ENCODE assay signal across 15 cellular contexts in the genomic region with DNA sequence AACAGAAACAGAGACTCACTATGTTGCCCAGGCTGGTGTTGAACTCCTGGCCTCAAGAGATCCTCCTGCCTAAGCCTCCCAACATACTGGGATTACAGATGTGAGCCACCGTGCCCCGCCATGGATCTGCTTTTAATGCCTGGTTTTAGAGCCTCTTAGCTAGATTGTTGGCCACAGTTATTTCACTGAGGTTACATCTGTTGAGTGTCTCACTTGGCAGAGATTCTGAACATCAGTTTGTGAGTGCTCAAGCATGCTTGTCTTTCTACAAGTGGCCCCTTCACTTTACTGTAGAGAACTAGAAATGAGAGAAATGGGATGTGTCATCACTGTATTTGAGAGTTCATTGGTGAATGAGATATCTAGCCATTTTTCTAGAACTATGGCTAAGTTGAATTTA.
A peak's percentile ranks its signal among the peaks of the same experiment; 100 is the strongest.
DNase-seq lines count a peak whose midpoint lies in the region; TF ChIP-seq lines count a peak whose summit lies in the region.
"Had no signal": no experiment of that assay in that cellular context is flagged by ENCODE, and none has a peak within 500 bp of the region (broad histone marks: within the 10 kb centered on the region; RNA-seq: fewer than 3 reads in every experiment).

No MANE protein-coding gene starts in this region.

- H3K27me3 ChIP-seq in esophagus muscularis mucosa: no peaks in the 10 kb centered on the region
- H3K27me3 ChIP-seq: right atrium auricular region had no signal

- in situ Hi-C loops in astrocyte of the spinal cord (cut with HindIII; ENCODE audit: low sequenced_read_pairs): no loop called here

- H3K4me1 ChIP-seq in esophagus muscularis mucosa: peaks cover 0 to 6% (median 3%) of the 10 kb centered on the region in 4 donors

- H3K4me3 ChIP-seq in astrocyte of the spinal cord (ENCODE audit: low read depth, low read length) (no peak overlapping the region), esophagus muscularis mucosa (no peak overlapping the region)
- H3K4me3 ChIP-seq: lung, right atrium auricular region had no signal

- intact Hi-C loops in esophagus muscularis mucosa (cut with DNase I): no loop called here

- no peaks in the 10 kb centered on the region for H3K36me3 ChIP-seq in esophagus muscularis mucosa
- H3K36me3 ChIP-seq: right atrium auricular region had no signal

- H3K27ac ChIP-seq in esophagus muscularis mucosa (replicated peaks in 1 of 4): no peak overlapping the region
- H3K27ac ChIP-seq: right atrium auricular region had no signal

- TF ChIP-seq POLR2A in esophagus muscularis mucosa (IDR thresholded peaks at IDR 0.05; ENCODE audit: low read depth): no peak

- H3K9me3 ChIP-seq in esophagus muscularis mucosa: no peaks in the 10 kb centered on the region
- H3K9me3 ChIP-seq: right atrium auricular region had no signal

- DNase-seq in GM04503 (ENCODE audit: low read depth) (peak; percentile 65), NCI-H2029 treated with DMSO at 0.1 percent for 48 hours (lab: John Stamatoyannopoulos, UW) (peak; percentile 94), astrocyte of the spinal cord (ENCODE audit: low read depth, low spot score) (peak; percentile 74), renal cortical epithelial cell (ENCODE audit: low read depth) (peak; percentile 46), esophagus muscularis mucosa (ENCODE audit: extremely low spot score) (no peak)
- no peak for DNase-seq in activated naive CD4-positive, alpha-beta T cell (lab: John Stamatoyannopoulos, UW)
- no peak for DNase-seq in stimulated activated CD4-positive, alpha-beta T cell treated with anti-CD3 and anti-CD28 coated beads, Interleukin-15, amount 100 ng/mL, for 24 hours
- DNase-seq: activated CD8-positive, alpha-beta memory T cell treated with anti-CD3 and anti-CD28 coated beads, Interleukin-2, amount 10 ng/mL, durations not matched to agents 7 days and 5 days; activated naive CD4-positive, alpha-beta T cell treated with anti-CD3 and anti-CD28 coated beads, Interleukin-2, amount 10 ng/mL, durations not matched to agents 7 days and 5 days; CD8-positive, alpha-beta T cell; Karpas-422; NCI-H2081 treated with DMSO at 0.1 percent for 48 hours; stimulated activated CD4-positive, alpha-beta T cell treated with anti-CD3 and anti-CD28 coated beads, Interleukin-4, amount 100 ng/mL, for 24 hours had no signal

- TF ChIP-seq EP300 in esophagus muscularis mucosa (IDR thresholded peaks at IDR 0.05): no peak

- TF ChIP-seq CTCF in astrocyte of the spinal cord (IDR thresholded peaks at IDR 0.05; ENCODE audit: low read depth, low read length) (no peak), esophagus muscularis mucosa (IDR thresholded peaks at IDR 0.05) (no peak)

- 89% methylated on average over 2 of the region's 2 CpGs for WGBS in esophagus muscularis mucosa

Comparison
In these comparisons a context has a peak if more than half of its experiments do, and no peak if none do; other contexts are left out.
1. DNase-seq: peak in GM04503 (single experiment), NCI-H2029 treated with DMSO at 0.1 percent for 48 hours (single experiment), astrocyte of the spinal cord (single experiment) and renal cortical epithelial cell (single experiment); none in activated naive CD4-positive, alpha-beta T cell (0 of 4), esophagus muscularis mucosa (single experiment) and stimulated activated CD4-positive, alpha-beta T cell treated with anti-CD3 and anti-CD28 coated beads, Interleukin-15, amount 100 ng/mL, for 24 hours (single experiment).